ENCODE assay signal across 13 cellular contexts in the genomic region with DNA sequence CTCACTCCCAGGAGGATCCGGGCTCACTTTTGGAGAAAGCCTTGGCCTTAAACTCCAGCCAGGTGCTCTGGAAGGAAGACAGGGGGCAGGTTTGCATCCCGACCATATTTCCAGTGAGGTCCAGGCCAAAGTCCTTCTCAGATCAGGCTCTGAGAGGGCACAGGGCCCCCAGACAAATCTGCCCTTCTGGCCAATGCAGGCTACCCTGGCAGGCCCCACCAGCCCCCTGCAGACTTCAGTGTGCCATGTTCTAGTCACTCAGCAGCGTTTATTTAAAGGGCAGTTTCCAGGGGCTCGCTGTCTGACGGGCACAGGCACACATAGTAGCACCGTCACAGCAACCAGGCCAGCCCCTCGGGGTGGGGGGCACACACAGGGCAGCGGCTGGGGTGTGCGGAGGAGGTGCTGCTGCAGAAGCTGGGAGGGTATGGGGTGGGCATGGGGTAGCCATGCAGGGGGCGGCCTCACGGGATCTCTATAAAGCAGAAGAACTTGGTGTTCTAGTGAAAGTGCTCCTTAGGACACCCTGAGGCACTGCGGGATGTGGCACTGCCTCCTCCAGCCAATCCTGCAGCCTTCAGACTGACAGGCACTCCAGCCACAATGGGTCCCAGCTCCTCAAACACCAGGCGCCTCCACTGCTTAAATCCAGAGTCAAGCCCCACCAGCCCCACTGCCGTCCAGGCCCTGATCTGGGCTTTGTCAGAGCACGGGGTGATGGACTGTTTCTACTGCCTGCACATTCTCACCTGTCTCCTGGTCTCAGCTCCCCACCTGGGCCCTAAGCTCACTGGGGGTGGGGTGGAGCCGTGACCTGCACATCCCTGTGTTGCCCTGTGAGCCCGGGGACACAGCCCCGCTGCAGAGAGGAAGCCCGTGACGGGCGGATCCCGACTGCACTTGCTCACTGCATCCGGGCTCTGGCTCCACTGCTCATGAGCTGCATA.
"Had no signal": no experiment of that assay in that cellular context is flagged by ENCODE, and none has a peak within 500 bp of the region (broad histone marks: within the 10 kb centered on the region; RNA-seq: fewer than 3 reads in every experiment).

No MANE protein-coding gene starts in this region.

- DNase-seq: activated CD4-positive, alpha-beta T cell treated with anti-CD3 and anti-CD28 coated beads for 48 hours; activated CD4-positive, CD25-positive, alpha-beta regulatory T cell; activated CD8-positive, alpha-beta T cell treated with anti-CD3 and anti-CD28 coated beads, Interleukin-2, amount 10 ng/mL, durations not matched to agents 7 days and 5 days; activated gamma-delta T cell; foreskin melanocyte; left lung; ovary; psoas muscle; stimulated activated CD4-positive, alpha-beta T cell treated with anti-CD3 and anti-CD28 coated beads, Interleukin-4, amount 100 ng/mL, for 24 hours; T1000 had no signal

- H3K27me3 Mint-ChIP-seq: activated naive CD8-positive, alpha-beta T cell had no signal

- H3K4me3 ChIP-seq: left lung, ovary, psoas muscle had no signal

- H3K36me3 Mint-ChIP-seq: activated naive CD8-positive, alpha-beta T cell had no signal

- H3K27ac ChIP-seq: epithelial cell of prostate, left lung, ovary, psoas muscle had no signal

- H3K9me3 ChIP-seq: left lung, ovary, psoas muscle had no signal

- H3K27me3 ChIP-seq: left lung, ovary had no signal

- H3K4me3 Mint-ChIP-seq: activated CD8-positive, alpha-beta T cell treated with anti-CD3 and anti-CD28 coated beads, Interleukin-2, amount 10 ng/mL, durations not matched to agents 7 days and 5 days; activated naive CD8-positive, alpha-beta T cell; stimulated activated effector memory CD8-positive, alpha-beta T cell treated with anti-CD3 and anti-CD28 coated beads, Interleukin-12 subunit alpha, Interleukin-12 subunit beta, amount 100 ng/mL, for 72 hours had no signal

- H3K36me3 ChIP-seq: ovary had no signal

- H3K27ac Mint-ChIP-seq: activated CD8-positive, alpha-beta T cell treated with anti-CD3 and anti-CD28 coated beads, Interleukin-2, amount 10 ng/mL, durations not matched to agents 7 days and 5 days; activated naive CD8-positive, alpha-beta T cell; stimulated activated effector memory CD8-positive, alpha-beta T cell treated with anti-CD3 and anti-CD28 coated beads, Interleukin-12 subunit alpha, Interleukin-12 subunit beta, amount 100 ng/mL, for 72 hours had no signal

- H3K4me1 Mint-ChIP-seq: stimulated activated effector memory CD8-positive, alpha-beta T cell treated with anti-CD3 and anti-CD28 coated beads, Interleukin-12 subunit alpha, Interleukin-12 subunit beta, amount 100 ng/mL, for 72 hours had no signal

- H3K4me1 ChIP-seq: left lung, psoas muscle had no signal

- H3K9me3 Mint-ChIP-seq: stimulated activated effector memory CD8-positive, alpha-beta T cell treated with anti-CD3 and anti-CD28 coated beads, Interleukin-12 subunit alpha, Interleukin-12 subunit beta, amount 100 ng/mL, for 72 hours had no signal
